Comparison of ENCODE assay signal across 8 cellular contexts in genomic region chr1:110673805-110674336, GRCh38. TPM values are rescaled to one million over a fixed set of nuclear protein-coding genes. Genes with fewer than 3 reads are reported as not detected.
DNase-seq lines count a peak whose midpoint lies in the region; ATAC-seq and TF ChIP-seq lines count a peak whose summit lies in the region.

No MANE protein-coding gene starts in this region.

- DNase-seq in activated T-cell treated with anti-CD3 and anti-CD28 coated beads for 24 hours (ENCODE audit: low read depth) = peak; percentile 11
- DNase-seq in activated T-cell treated with anti-CD3 and anti-CD28 coated beads for 4 hours = no peak
- DNase-seq in activated naive CD8-positive, alpha-beta T cell treated with anti-CD3 and anti-CD28 coated beads for 36 hours = no peak
- DNase-seq in mucosa of descending colon = peak in 2 of 3 donors; percentile 25 to 71
- no peak for DNase-seq in upper lobe of left lung
- no peak for DNase-seq in NCI-H526 (lab: John Stamatoyannopoulos, UW)
- no peak for DNase-seq in medulla oblongata (ENCODE audit: extremely low spot score)

- peak overlapping the region; percentile 61 to 84 (median 74) for H3K27ac ChIP-seq in upper lobe of left lung

- no peak for TF ChIP-seq POLR2A in upper lobe of left lung (IDR thresholded peaks at IDR 0.05)

- TF ChIP-seq EP300 in upper lobe of left lung (IDR thresholded peaks at IDR 0.05) = no peak

- TF ChIP-seq CTCF in mucosa of descending colon (IDR thresholded peaks at IDR 0.05) (no peak), upper lobe of left lung (IDR thresholded peaks at IDR 0.05) (no peak)

- H3K4me3 ChIP-seq in mucosa of descending colon (peak overlapping the region; percentile 18), upper lobe of left lung (peak overlapping the region in 3 of 4 donors; percentile 49 to 73 (median 51))

- H3K36me3 ChIP-seq in mucosa of descending colon (ENCODE audit: low read depth) (no peaks in the 10 kb centered on the region), upper lobe of left lung (no peaks in the 10 kb centered on the region)

- no peaks in the 10 kb centered on the region for H3K27me3 Mint-ChIP-seq in activated naive CD8-positive, alpha-beta T cell treated with anti-CD3 and anti-CD28 coated beads for 36 hours

- peaks cover 42% of the 10 kb centered on the region for H3K4me1 Mint-ChIP-seq in activated naive CD8-positive, alpha-beta T cell treated with anti-CD3 and anti-CD28 coated beads for 36 hours

- H3K27ac Mint-ChIP-seq in activated naive CD8-positive, alpha-beta T cell treated with anti-CD3 and anti-CD28 coated beads for 36 hours = peak overlapping the region; percentile 95

- H3K9me3 ChIP-seq in mucosa of descending colon (no peaks in the 10 kb centered on the region), upper lobe of left lung (no peaks in the 10 kb centered on the region)

- peaks cover 11% of the 10 kb centered on the region for H3K36me3 Mint-ChIP-seq in activated naive CD8-positive, alpha-beta T cell treated with anti-CD3 and anti-CD28 coated beads for 36 hours

- H3K4me3 Mint-ChIP-seq in activated naive CD8-positive, alpha-beta T cell treated with anti-CD3 and anti-CD28 coated beads for 36 hours = peak overlapping the region; percentile 95

- H3K27me3 ChIP-seq in upper lobe of left lung = peaks cover 0 to 20% (median 14%) of the 10 kb centered on the region in 4 donors

- intact Hi-C loops in mucosa of descending colon (cut with DNase I, micrococcal nuclease) = no loop called here

- no peaks in the 10 kb centered on the region for H3K4me1 ChIP-seq in mucosa of descending colon (ENCODE audit: low read depth)
- H3K4me1 ChIP-seq in upper lobe of left lung = peaks cover 6 to 32% (median 13%) of the 10 kb centered on the region in 4 donors

- WGBS in upper lobe of left lung, 2 donors = 38 to 71% methylated on average over 12 to 41 of the region's 51 CpGs

- H3K9me3 Mint-ChIP-seq in activated naive CD8-positive, alpha-beta T cell treated with anti-CD3 and anti-CD28 coated beads for 36 hours = peaks cover 2% of the 10 kb centered on the region

- peak; percentile 5 for ATAC-seq in mucosa of descending colon
- no peak for ATAC-seq in upper lobe of left lung (ENCODE audit: low FRiP score in 2 of 2)
- no peak for ATAC-seq in HG02981 (IDR thresholded peaks at IDR 0.05; ENCODE audit: unreplicated experiment)

RNA-seq across cellular contexts. Expression of gene KCNA3, which starts 0.9 kb away (rescaled TPM):
- total RNA-seq in activated naive CD8-positive, alpha-beta T cell treated with anti-CD3 and anti-CD28 coated beads for 36 hours = 10 to 100 TPM; 16.6 to 17.5 TPM
- 1 to 10 TPM; 1.5 to 2.7 (median 1.9) TPM for total RNA-seq in mucosa of descending colon
- 10 to 100 TPM; 12.6 to 25.1 (median 19.7) TPM for total RNA-seq in upper lobe of left lung

Comparison
In these comparisons a context has a peak if more than half of its experiments do, and no peak if none do; other contexts are left out.
1. DNase-seq: peak in activated T-cell treated with anti-CD3 and anti-CD28 coated beads for 24 hours (single experiment) and mucosa of descending colon (2 of 3); none in activated T-cell treated with anti-CD3 and anti-CD28 coated beads for 4 hours (single experiment), activated naive CD8-positive, alpha-beta T cell treated with anti-CD3 and anti-CD28 coated beads for 36 hours (single experiment), upper lobe of left lung (0 of 2), NCI-H526 (0 of 2) and medulla oblongata (single experiment).